Comparison of ENCODE assay signal across 20 cellular contexts in genomic region chr19:10372698-10373097, GRCh38. TPM values are rescaled to one million over a fixed set of nuclear protein-coding genes. Genes with fewer than 3 reads are reported as not detected.
A peak's percentile ranks its signal among the peaks of the same experiment; 100 is the strongest.
DNase-seq lines count a peak whose midpoint lies in the region; ATAC-seq and TF ChIP-seq lines count a peak whose summit lies in the region.
"Had no signal": no experiment of that assay in that cellular context is flagged by ENCODE, and none has a peak within 500 bp of the region (broad histone marks: within the 10 kb centered on the region; RNA-seq: fewer than 3 reads in every experiment).

No MANE protein-coding gene starts in this region.

- H3K36me3 Mint-ChIP-seq in T-helper 17 cell (ENCODE audit: low read depth), result peaks cover 4% of the 10 kb centered on the region

- TF ChIP-seq CTCF in HL-60 (IDR thresholded peaks at IDR 0.05; ENCODE audit: insufficient read depth, low read length) (no peak), spleen (IDR thresholded peaks at IDR 0.05 in 8 of 11, conservative IDR thresholded peaks at IDR 0.05 in 3 of 11) (no peak)

- H3K36me3 ChIP-seq in spleen, result peaks cover 0 to 97% (median 54%) of the 10 kb centered on the region in 6 donors

- TF ChIP-seq POLR2A in spleen (IDR thresholded peaks at IDR 0.05), result no peak

- H3K9me3 ChIP-seq in T-helper 17 cell (ENCODE audit: control insufficient read depth, low read length, poor library complexity, severe bottlenecking) (no peaks in the 10 kb centered on the region), spleen (no peaks in the 10 kb centered on the region)
- H3K9me3 ChIP-seq: BE2C, Peyer's patch had no signal

- intact Hi-C loops in spleen (cut with DNase I; ENCODE audit: low total_unique reads), result no loop called here
- intact Hi-C loops in left ventricle myocardium superior (cut with micrococcal nuclease), result no loop called here

- peak overlapping the region; percentile 5 for H3K4me3 Mint-ChIP-seq in T-helper 17 cell
- H3K4me3 Mint-ChIP-seq: CD8-positive, alpha-beta memory T cell; H9 had no signal

- peaks cover 5% of the 10 kb centered on the region for H3K4me1 Mint-ChIP-seq in T-helper 17 cell
- H3K4me1 Mint-ChIP-seq: H9 had no signal

- peaks cover 0 to 44% (median 16%) of the 10 kb centered on the region in 6 donors for H3K4me1 ChIP-seq in spleen
- H3K4me1 ChIP-seq: BE2C, Peyer's patch had no signal

- peak overlapping the region; percentile 46 for H3K27ac ChIP-seq in HL-60 (replicated peaks)
- peak overlapping the region in 7 of 8 donors; percentile 49 to 87 (median 73) for H3K27ac ChIP-seq in spleen
- H3K27ac ChIP-seq: Peyer's patch had no signal

- no peaks in the 10 kb centered on the region for H3K27me3 Mint-ChIP-seq in T-helper 17 cell
- H3K27me3 Mint-ChIP-seq: CD8-positive, alpha-beta memory T cell had no signal

- H3K4me3 ChIP-seq in HL-60 (replicated peaks; ENCODE audit: insufficient read depth, low read length) (no peak overlapping the region), spleen (no peak overlapping the region)
- H3K4me3 ChIP-seq: Peyer's patch had no signal

- WGBS in spleen, 5 donors, result 68 to 85% (median 81%) methylated on average over 3 of the region's 3 CpGs

- H3K27me3 ChIP-seq in HL-60 (ENCODE audit: insufficient read depth, poor library complexity, severe bottlenecking), result no peaks in the 10 kb centered on the region
- H3K27me3 ChIP-seq in spleen (replicated peaks in 1 of 7), result no peaks in the 10 kb centered on the region
- H3K27me3 ChIP-seq: BE2C, Peyer's patch had no signal

- ATAC-seq in T-helper 17 cell (no peak), left ventricle myocardium superior (no peak)
- ATAC-seq: HepG2 had no signal

- DNase-seq in HL-60 (ENCODE audit: low read depth in 1 of 2, low spot score in 1 of 2) (peak; percentile 86 to 97), NOMO-1 treated with dmso at 0.1 percent for 144 hours (lab: John Stamatoyannopoulos, UW; ENCODE audit: unreplicated experiment) (peak; percentile 79), T-helper 17 cell (no peak), spleen (no peak), left ventricle myocardium superior (no peak), NCI-H82 (lab: John Stamatoyannopoulos, UW) (no peak)
- DNase-seq in activated naive CD4-positive, alpha-beta T cell treated with Interleukin-2 at 50 U/mL for 16 hours, result no peak
- DNase-seq in stimulated activated CD4-positive, alpha-beta T cell treated with anti-CD3 and anti-CD28 coated beads, Interleukin-4, amount 100 ng/mL, for 24 hours, result no peak
- DNase-seq: BE2C; CD8-positive, alpha-beta memory T cell; DND-41; GDM1; H9; MM.1S; NCI-H1436 treated with DMSO at 0.1 percent for 48 hours; NCI-H2081 treated with DMSO at 0.1 percent for 48 hours; NCI-H524 treated with DMSO at 0.1 percent for 48 hours; Peyer's patch; SHP77 had no signal

- H3K27ac Mint-ChIP-seq in T-helper 17 cell, result no peak overlapping the region
- H3K27ac Mint-ChIP-seq: CD8-positive, alpha-beta memory T cell; H9 had no signal

RNA-seq across cellular contexts. Expression of gene TYK2, which starts 7.7 kb away (rescaled TPM):
- total RNA-seq in T-helper 17 cell (100 to 1,000 TPM; 241 to 267 TPM), spleen (100 to 1,000 TPM; 208 to 299 (median 246) TPM), left ventricle myocardium superior (56.0 TPM)
- polyA plus RNA-seq in spleen, result 100 to 1,000 TPM; 159 to 422 (median 257) TPM

RNA-seq across cellular contexts. Expression of gene CDC37, which starts 30.6 kb away (rescaled TPM):
- total RNA-seq in T-helper 17 cell (100 to 1,000 TPM; 198 to 207 TPM), spleen (100 to 1,000 TPM; 131 to 186 (median 150) TPM), left ventricle myocardium superior (157 TPM)
- 100 to 1,000 TPM; 142 to 387 (median 251) TPM for polyA plus RNA-seq in spleen

RNA-seq across cellular contexts. Expression of gene ICAM3, which starts 33.3 kb away (rescaled TPM):
- total RNA-seq in T-helper 17 cell (100 to 1,000 TPM; 227 to 251 TPM), spleen (100 to 1,000 TPM in 5 of 7 donors, 10 to 100 TPM in 2; 69.3 to 180 (median 107) TPM), left ventricle myocardium superior (25.3 TPM)
- 100 to 1,000 TPM; 111 to 119 (median 112) TPM for polyA plus RNA-seq in spleen

RNA-seq across cellular contexts. Expression of gene RAVER1, which starts 39.4 kb away (rescaled TPM):
- total RNA-seq in T-helper 17 cell (10 to 100 TPM; 40.2 to 49.8 TPM), spleen (10 to 100 TPM; 33.1 to 45.1 (median 40.3) TPM), left ventricle myocardium superior (12.3 TPM)
- polyA plus RNA-seq in spleen, result 10 to 100 TPM in 1 of 3 donors, 1 to 10 TPM in 2; 4.8 to 18.8 (median 5.8) TPM

RNA-seq across cellular contexts. Expression of gene PDE4A, which starts 47.6 kb away (rescaled TPM):
- total RNA-seq in T-helper 17 cell (1 to 10 TPM; 5.7 to 9.5 TPM), spleen (10 to 100 TPM; 12.0 to 17.3 (median 13.3) TPM), left ventricle myocardium superior (36.1 TPM)
- 1 to 10 TPM; 2.1 to 4.4 (median 3.2) TPM for polyA plus RNA-seq in spleen

Comparison
In these comparisons a context has a peak if more than half of its experiments do, and no peak if none do; other contexts are left out.
1. DNase-seq: peak in HL-60 (2 of 2) and NOMO-1 treated with dmso at 0.1 percent for 144 hours (single experiment); none in T-helper 17 cell (0 of 3), spleen (single experiment), activated naive CD4-positive, alpha-beta T cell treated with Interleukin-2 at 50 U/mL for 16 hours (single experiment), left ventricle myocardium superior (single experiment), NCI-H82 (single experiment) and stimulated activated CD4-positive, alpha-beta T cell treated with anti-CD3 and anti-CD28 coated beads, Interleukin-4, amount 100 ng/mL, for 24 hours (single experiment).